ENCODE assay signal across 18 cellular contexts in genomic region chr17:43384476-43384862, GRCh38.
"Had no signal": no experiment of that assay in that cellular context is flagged by ENCODE, and none has a peak within 500 bp of the region (broad histone marks: within the 10 kb centered on the region; RNA-seq: fewer than 3 reads in every experiment).

No MANE protein-coding gene starts in this region.

- DNase-seq: activated naive CD8-positive, alpha-beta T cell treated with anti-CD3 and anti-CD28 coated beads for 36 hours; amniotic stem cell; dermis blood vessel endothelial cell; effector memory CD8-positive, alpha-beta T cell; foreskin melanocyte; glutamatergic neuron; hypothalamus; islet precursor cell; naive B cell; sigmoid colon; spleen; stimulated activated CD4-positive, alpha-beta T cell treated with anti-CD3 and anti-CD28 coated beads, Interleukin-4, amount 100 ng/mL, for 4 hours; stimulated activated naive B cell treated with anti-CD40 and anti-IgM and Interleukin-4, amounts not matched to agents 10 μg/mL and 1 μg/mL and 100 μg/mL, for 72 hours; T-helper 1 cell; T-helper 9 cell; thyroid gland; uterus had no signal

- H3K27me3 ChIP-seq: sigmoid colon, spleen, thyroid gland, uterus had no signal

- H3K4me1 ChIP-seq: uterus had no signal

- H3K27ac ChIP-seq: sigmoid colon, spleen, thyroid gland, uterus had no signal

- ATAC-seq: activated CD4-positive, CD25-positive, alpha-beta regulatory T cell treated with anti-CD3 and anti-CD28 coated beads, Interleukin-2, amount 50 U/mL, for 24 hours; effector memory CD8-positive, alpha-beta T cell; stimulated activated naive B cell treated with anti-CD40 and anti-IgM and Interleukin-4, amounts not matched to agents 10 μg/mL and 1 μg/mL and 100 μg/mL, for 72 hours had no signal

- H3K4me3 ChIP-seq: sigmoid colon, spleen, thyroid gland, uterus had no signal

- H3K36me3 ChIP-seq: sigmoid colon, spleen, thyroid gland, uterus had no signal

- H3K9me3 ChIP-seq: thyroid gland, uterus had no signal
